Comparison of ENCODE assay signal across 8 cellular contexts in the genomic region with DNA sequence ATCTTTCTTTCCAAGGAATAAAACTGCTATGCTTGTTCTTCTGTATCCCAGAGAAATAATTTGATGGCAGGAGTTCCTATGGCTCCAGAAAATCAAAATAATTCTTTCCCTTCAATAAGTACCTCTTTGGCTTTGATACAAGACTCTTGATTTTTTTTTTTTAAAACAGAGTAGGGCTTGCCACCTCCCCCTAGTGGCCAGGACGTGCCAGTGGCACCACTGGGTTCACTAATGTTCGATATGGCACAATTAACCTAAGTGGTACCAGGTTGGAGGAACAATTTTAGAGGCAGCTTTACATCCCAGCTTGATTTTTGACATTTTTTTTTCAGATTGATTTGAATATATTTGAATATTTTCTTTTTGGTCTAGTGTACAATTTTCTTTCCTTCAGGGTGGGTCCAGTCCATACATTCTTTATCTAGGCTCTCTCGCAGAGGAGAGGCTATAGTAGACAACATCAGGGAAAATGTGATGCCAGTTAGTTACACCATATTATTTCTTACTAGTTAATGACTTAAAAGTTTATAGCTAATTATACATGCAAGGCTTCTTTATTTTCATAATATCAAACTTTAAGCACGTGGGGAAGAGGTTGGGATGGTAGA.
A peak's percentile ranks its signal among the peaks of the same experiment; 100 is the strongest.
DNase-seq lines count a peak whose midpoint lies in the region; ATAC-seq and TF ChIP-seq lines count a peak whose summit lies in the region.

No MANE protein-coding gene starts in this region.

- H3K27me3 ChIP-seq in OCI-LY1 (ENCODE audit: insufficient read depth, low read length), result no peaks in the 10 kb centered on the region

- no peaks in the 10 kb centered on the region for H3K36me3 ChIP-seq in OCI-LY1 (ENCODE audit: insufficient read depth, low read length)

- peak; percentile 98 for TF ChIP-seq CTCF in OCI-LY1 (IDR thresholded peaks at IDR 0.05; ENCODE audit: low read length)

- no peaks in the 10 kb centered on the region for H3K79me2 ChIP-seq in OCI-LY1 (ENCODE audit: insufficient read depth, low read length)

- peak; percentile 89 for ATAC-seq in HG03108 (IDR thresholded peaks at IDR 0.05; ENCODE audit: unreplicated experiment)

- no peak overlapping the region for H3K4me3 ChIP-seq in OCI-LY1 (ENCODE audit: low read depth, low read length, poor library complexity, severe bottlenecking)

- no peak overlapping the region for H3K27ac ChIP-seq in OCI-LY1 (ENCODE audit: low read depth, low read length, poor library complexity, severe bottlenecking)

- no peak overlapping the region for H3K4me2 ChIP-seq in OCI-LY1 (ENCODE audit: low read length)

- peak; percentile 1 for DNase-seq in COLO829 (ENCODE audit: low spot score)
- DNase-seq in GM19238 (ENCODE audit: insufficient read length, low spot score), result peak; percentile 12
- DNase-seq in activated T-cell treated with anti-CD3 and anti-CD28 coated beads, Interleukin-2, amount 50 U/mL, for 48 hours, result peak; percentile 31 to 45
- peak; percentile 30 for DNase-seq in foreskin melanocyte
- DNase-seq in stimulated activated CD4-positive, alpha-beta T cell treated with anti-CD3 and anti-CD28 coated beads, Interleukin-12 subunit alpha, Interleukin-12 subunit beta, amount 100 ng/mL, for 4 hours, result peak; percentile 40
- no peak for DNase-seq in GF-D8 (lab: John Stamatoyannopoulos, UW)

- no peak overlapping the region for H2AFZ ChIP-seq in OCI-LY1 (ENCODE audit: low read length)

- no peaks in the 10 kb centered on the region for H3F3A ChIP-seq in OCI-LY1 (ENCODE audit: insufficient read depth, low read length)

- H4K20me1 ChIP-seq in OCI-LY1 (ENCODE audit: insufficient read depth, low read length), result no peaks in the 10 kb centered on the region

- H3K9me3 ChIP-seq in OCI-LY1 (ENCODE audit: low read length), result no peaks in the 10 kb centered on the region

- H3K4me1 ChIP-seq in OCI-LY1 (ENCODE audit: insufficient read depth, low read length, severe bottlenecking), result no peaks in the 10 kb centered on the region

- H3K9me2 ChIP-seq in OCI-LY1 (ENCODE audit: low read depth, low read length), result no peaks in the 10 kb centered on the region

- H3K9ac ChIP-seq in OCI-LY1 (ENCODE audit: low read length), result no peak overlapping the region
